In genomic region chr5:54718647-54719046, GRCh38 we compare ENCODE assay signal across 14 cellular contexts.
A peak's percentile ranks its signal among the peaks of the same experiment; 100 is the strongest.
DNase-seq lines count a peak whose midpoint lies in the region; ATAC-seq and TF ChIP-seq lines count a peak whose summit lies in the region.
"Had no signal": no experiment of that assay in that cellular context is flagged by ENCODE, and none has a peak within 500 bp of the region (broad histone marks: within the 10 kb centered on the region; RNA-seq: fewer than 3 reads in every experiment).

No MANE protein-coding gene starts in this region.

- H3K27ac Mint-ChIP-seq in activated T-helper 2 cell treated with anti-CD3 and anti-CD28 coated beads, Interferon-gamma antibody, Interleukin-2, Interleukin-4, amounts not matched to agents 10 μg/mL and 5 μg/mL and 100 μg/mL, durations not matched to agents 14 hours and 24 hours and 36 hours = peak overlapping the region; percentile 84
- H3K27ac Mint-ChIP-seq in stimulated activated effector memory CD8-positive, alpha-beta T cell treated with anti-CD3 and anti-CD28 coated beads, Interleukin-12 subunit alpha, Interleukin-12 subunit beta, amount 100 ng/mL, for 72 hours = no peak overlapping the region
- H3K27ac Mint-ChIP-seq: stimulated activated memory B cell treated with anti-CD40 and anti-IgM and Interleukin-4, amounts not matched to agents 10 μg/mL and 1 μg/mL and 100 μg/mL, for 72 hours had no signal

- peaks cover 23% of the 10 kb centered on the region for H3K9me3 Mint-ChIP-seq in activated T-helper 2 cell treated with anti-CD3 and anti-CD28 coated beads, Interferon-gamma antibody, Interleukin-2, Interleukin-4, amounts not matched to agents 10 μg/mL and 5 μg/mL and 100 μg/mL, durations not matched to agents 14 hours and 24 hours and 36 hours
- H3K9me3 Mint-ChIP-seq in stimulated activated effector memory CD8-positive, alpha-beta T cell treated with anti-CD3 and anti-CD28 coated beads, Interleukin-12 subunit alpha, Interleukin-12 subunit beta, amount 100 ng/mL, for 72 hours = peaks cover 8% of the 10 kb centered on the region

- H3K36me3 Mint-ChIP-seq in activated T-helper 2 cell treated with anti-CD3 and anti-CD28 coated beads, Interferon-gamma antibody, Interleukin-2, Interleukin-4, amounts not matched to agents 10 μg/mL and 5 μg/mL and 100 μg/mL, durations not matched to agents 14 hours and 24 hours and 36 hours (ENCODE audit: low read depth) = peaks cover 21% of the 10 kb centered on the region
- H3K36me3 Mint-ChIP-seq in stimulated activated effector memory CD8-positive, alpha-beta T cell treated with anti-CD3 and anti-CD28 coated beads, Interleukin-12 subunit alpha, Interleukin-12 subunit beta, amount 100 ng/mL, for 72 hours = no peaks in the 10 kb centered on the region
- H3K36me3 Mint-ChIP-seq: brain had no signal

- peak; percentile 19 for DNase-seq in NCI-H1694 treated with DMSO at 0.1 percent for 48 hours (lab: John Stamatoyannopoulos, UW)
- DNase-seq in NCI-H1694 (lab: John Stamatoyannopoulos, UW) = no peak
- no peak for DNase-seq in activated T-helper 2 cell treated with anti-CD3 and anti-CD28 coated beads, Interferon-gamma antibody, Interleukin-2, Interleukin-4, amounts not matched to agents 10 μg/mL and 5 μg/mL and 100 μg/mL, durations not matched to agents 14 hours and 24 hours and 36 hours (ENCODE audit: low spot score)
- DNase-seq in cardiac muscle cell (ENCODE audit: low read depth in 1 of 2, low spot score in 1 of 2) = peak; percentile 57 to 78
- no peak for DNase-seq in stimulated activated effector memory CD8-positive, alpha-beta T cell treated with anti-CD3 and anti-CD28 coated beads, Interleukin-12 subunit alpha, Interleukin-12 subunit beta, amount 100 ng/mL, for 72 hours (ENCODE audit: low spot score in 2 of 2)
- no peak for DNase-seq in COLO668 (lab: John Stamatoyannopoulos, UW; ENCODE audit: unreplicated experiment)
- no peak for DNase-seq in NCI-H1436 (lab: John Stamatoyannopoulos, UW)
- DNase-seq: activated CD8-positive, alpha-beta memory T cell treated with anti-CD3 and anti-CD28 coated beads, Interleukin-2, amount 50 U/mL, for 4 hours; DND-41; NCI-H1092; NCI-H748 treated with DMSO at 0.1 percent for 48 hours had no signal

- H3K9me3 ChIP-seq in cardiac muscle cell (ENCODE audit: low read depth) = no peaks in the 10 kb centered on the region

- no peak overlapping the region for H3K4me3 ChIP-seq in cardiac muscle cell

- no peak overlapping the region for H3K4me3 Mint-ChIP-seq in activated T-helper 2 cell treated with anti-CD3 and anti-CD28 coated beads, Interferon-gamma antibody, Interleukin-2, Interleukin-4, amounts not matched to agents 10 μg/mL and 5 μg/mL and 100 μg/mL, durations not matched to agents 14 hours and 24 hours and 36 hours (ENCODE audit: low read depth)
- peak overlapping the region; percentile 17 for H3K4me3 Mint-ChIP-seq in stimulated activated effector memory CD8-positive, alpha-beta T cell treated with anti-CD3 and anti-CD28 coated beads, Interleukin-12 subunit alpha, Interleukin-12 subunit beta, amount 100 ng/mL, for 72 hours
- H3K4me3 Mint-ChIP-seq: stimulated activated memory B cell treated with anti-CD40 and anti-IgM and Interleukin-4, amounts not matched to agents 10 μg/mL and 1 μg/mL and 100 μg/mL, for 72 hours had no signal

- no peaks in the 10 kb centered on the region for H3K36me3 ChIP-seq in cardiac muscle cell

- intact Hi-C loops in activated T-helper 2 cell treated with anti-CD3 and anti-CD28 coated beads, Interferon-gamma antibody, Interleukin-2, Interleukin-4, amounts not matched to agents 10 μg/mL and 5 μg/mL and 100 μg/mL, durations not matched to agents 14 hours and 24 hours and 36 hours (cut with micrococcal nuclease) = loop anchor here (5.0 to 10.0 kb wide), 2 partner anchors 106 to 316 kb away; no protein-coding TSS in a partner anchor

- peaks cover 50% of the 10 kb centered on the region for H3K4me1 Mint-ChIP-seq in activated T-helper 2 cell treated with anti-CD3 and anti-CD28 coated beads, Interferon-gamma antibody, Interleukin-2, Interleukin-4, amounts not matched to agents 10 μg/mL and 5 μg/mL and 100 μg/mL, durations not matched to agents 14 hours and 24 hours and 36 hours (ENCODE audit: low read depth)
- peaks cover 30% of the 10 kb centered on the region for H3K4me1 Mint-ChIP-seq in stimulated activated effector memory CD8-positive, alpha-beta T cell treated with anti-CD3 and anti-CD28 coated beads, Interleukin-12 subunit alpha, Interleukin-12 subunit beta, amount 100 ng/mL, for 72 hours

- ATAC-seq in stimulated activated effector memory CD8-positive, alpha-beta T cell treated with anti-CD3 and anti-CD28 coated beads, Interleukin-12 subunit alpha, Interleukin-12 subunit beta, amount 100 ng/mL, for 72 hours = no peak
- no peak for ATAC-seq in GM19455 (IDR thresholded peaks at IDR 0.05; ENCODE audit: unreplicated experiment)

- no peaks in the 10 kb centered on the region for H3K27me3 ChIP-seq in cardiac muscle cell

- H3K27me3 Mint-ChIP-seq in activated T-helper 2 cell treated with anti-CD3 and anti-CD28 coated beads, Interferon-gamma antibody, Interleukin-2, Interleukin-4, amounts not matched to agents 10 μg/mL and 5 μg/mL and 100 μg/mL, durations not matched to agents 14 hours and 24 hours and 36 hours (ENCODE audit: low read depth) = no peaks in the 10 kb centered on the region

- H3K4me1 ChIP-seq in cardiac muscle cell (ENCODE audit: low read depth) = peaks cover 53% of the 10 kb centered on the region

- no peak for TF ChIP-seq CTCF in cardiac muscle cell (IDR thresholded peaks at IDR 0.05; ENCODE audit: low read depth, low read length)

- peak overlapping the region; percentile 97 for H3K27ac ChIP-seq in cardiac muscle cell

Comparison
In these comparisons a context has a peak if more than half of its experiments do, and no peak if none do; other contexts are left out.
1. DNase-seq: peak in NCI-H1694 treated with DMSO at 0.1 percent for 48 hours (single experiment) and cardiac muscle cell (2 of 2); none in NCI-H1694 (single experiment), activated T-helper 2 cell treated with anti-CD3 and anti-CD28 coated beads, Interferon-gamma antibody, Interleukin-2, Interleukin-4, amounts not matched to agents 10 μg/mL and 5 μg/mL and 100 μg/mL, durations not matched to agents 14 hours and 24 hours and 36 hours (single experiment), stimulated activated effector memory CD8-positive, alpha-beta T cell treated with anti-CD3 and anti-CD28 coated beads, Interleukin-12 subunit alpha, Interleukin-12 subunit beta, amount 100 ng/mL, for 72 hours (0 of 2), COLO668 (single experiment) and NCI-H1436 (single experiment).